8 cellular contexts compared by ENCODE assay signal in genomic region chr13:48492123-48493075, GRCh38. TPM values are rescaled to one million over a fixed set of nuclear protein-coding genes. Genes with fewer than 3 reads are reported as not detected.
DNase-seq lines count a peak whose midpoint lies in the region; ATAC-seq, FAIRE-seq and TF ChIP-seq lines count a peak whose summit lies in the region.

No MANE protein-coding gene starts in this region.

- H4K20me1 ChIP-seq in HepG2 (ENCODE audit: insufficient read depth, low read length): no peaks in the 10 kb centered on the region

- no peaks in the 10 kb centered on the region for H3K79me2 ChIP-seq in HepG2 (ENCODE audit: insufficient read depth, low read length)

- H3K4me1 Mint-ChIP-seq in T-helper 2 cell treated with Interferon-gamma antibody and Interleukin-4, amounts not matched to agents 5 μg/mL and 100 μg/mL, for 36 hours (ENCODE audit: low read depth): peaks cover 51% of the 10 kb centered on the region
- peaks cover 13% of the 10 kb centered on the region for H3K4me1 Mint-ChIP-seq in mesothelial cell of epicardium

- H3K9me3 ChIP-seq in liver (ENCODE audit: control insufficient read depth in 4 of 4, low read length in 3 of 4) (no peaks in the 10 kb centered on the region), HepG2 (ENCODE audit: low read length) (no peaks in the 10 kb centered on the region), lung (ENCODE audit: control insufficient read depth in 2 of 2, insufficient read depth in 1 of 2, low read length in 1 of 2) (no peaks in the 10 kb centered on the region)

- no peak for TF ChIP-seq EP300 in HepG2 (IDR thresholded peaks at IDR 0.05; ENCODE audit: low read depth in 2 of 2, low read length in 2 of 2)
- TF ChIP-seq EP300 in HepG2 (CRISPR knock-in tag; IDR thresholded peaks at IDR 0.05; ENCODE audit: borderline replicate concordance): no peak

- H3K4me3 ChIP-seq in liver (ENCODE audit: low read depth in 1 of 3, low read length in 3 of 3): no peak overlapping the region
- no peak overlapping the region for H3K4me3 ChIP-seq in HepG2 (replicated peaks in 1 of 3; ENCODE audit: insufficient read depth in 1 of 3, low read depth in 2 of 3, low read length in 3 of 3)
- H3K4me3 ChIP-seq in lung: no peak overlapping the region

- H2AFZ ChIP-seq in HepG2 (ENCODE audit: low read length): no peak overlapping the region

- no peak for DNase-seq in HepG2 (ENCODE audit: low spot score)
- peak; percentile 77 for DNase-seq in T-helper 2 cell treated with Interferon-gamma antibody and Interleukin-4, amounts not matched to agents 5 μg/mL and 100 μg/mL, for 36 hours (ENCODE audit: low spot score)
- DNase-seq in brain pericyte (ENCODE audit: low read depth, low spot score): peak; percentile 47
- DNase-seq in lung (ENCODE audit: low spot score): peak; percentile 57
- peak; percentile 55 for DNase-seq in stimulated activated CD8-positive, alpha-beta memory T cell treated with anti-CD3 and anti-CD28 coated beads, Interleukin-7, amount 100 ng/mL, for 4 hours (ENCODE audit: low read depth in 2 of 2)
- DNase-seq in mesothelial cell of epicardium (ENCODE audit: low spot score in 2 of 2, unreplicated experiment in 2 of 2): no peak

- in situ Hi-C loops in HepG2 (cut with HindIII; ENCODE audit: extremely low pct_ligation_motif_present, low pct_unique_long_range_greater_than_20kb): no loop called here

- 68% methylated on average over 17 of the region's 17 CpGs for WGBS in liver
- WGBS in HepG2 (ENCODE audit: low lambda C conversion rate): 91% methylated on average over 17 of the region's 17 CpGs
- 9 to 24% methylated on average over 17 of the region's 17 CpGs for WGBS in lung, 2 donors

- no peak for TF ChIP-seq POLR2A in HepG2 (IDR thresholded peaks at IDR 0.05; ENCODE audit: insufficient read depth in 1 of 2, low read depth in 2 of 2, low read length in 2 of 2)

- BruUV-seq in HepG2 (replicated peaks; lab: Mats Ljungman, UMichigan): no TSS peak

- CTCF ChIA-PET in HepG2 (lab: Yijun Ruan, JAX; ENCODE audit: low intra/inter-chr PET ratio, low total read pairs): no interaction called here

- no peak for FAIRE-seq in HepG2 (lab: Jason Lieb, UNC)

- TF ChIP-seq CTCF in liver (IDR thresholded peaks at IDR 0.05; ENCODE audit: low read depth, low read length, missing input control): no peak
- TF ChIP-seq CTCF in HepG2 (CRISPR knock-in tag; IDR thresholded peaks at IDR 0.05): no peak
- TF ChIP-seq CTCF in lung (IDR thresholded peaks at IDR 0.05; ENCODE audit: control extremely low read depth, extremely low read depth): no peak
- no peak for TF ChIP-seq CTCF in mesothelial cell of epicardium (IDR thresholded peaks at IDR 0.05; ENCODE audit: unreplicated experiment)

- no peak overlapping the region for H3K4me2 ChIP-seq in HepG2 (ENCODE audit: low read depth, low read length)

- peak; percentile 44 to 58 for TF ChIP-seq RAD21 in liver (IDR thresholded peaks at IDR 0.05)
- no peak for TF ChIP-seq RAD21 in HepG2 (CRISPR knock-in tag; IDR thresholded peaks at IDR 0.05)

- H3K27ac ChIP-seq in liver (ENCODE audit: low read depth in 1 of 2, low read length in 2 of 2) (peak overlapping the region; percentile 54 to 77), HepG2 (ENCODE audit: extremely low read length, insufficient read depth, low read length) (no peak overlapping the region), lung (ENCODE audit: low read depth in 1 of 2, low read length in 1 of 2) (peak overlapping the region; percentile 51 to 84)

- H3K36me3 ChIP-seq in liver (ENCODE audit: control insufficient read depth in 4 of 4, insufficient read depth in 3 of 4, low read depth in 1 of 4, low read length in 3 of 4) (no peaks in the 10 kb centered on the region), HepG2 (replicated peaks in 1 of 2; ENCODE audit: control insufficient read depth in 1 of 2, insufficient read depth in 2 of 2, low read length in 2 of 2) (no peaks in the 10 kb centered on the region), lung (ENCODE audit: control insufficient read depth in 2 of 2, insufficient read depth in 2 of 2, low read length in 2 of 2) (no peaks in the 10 kb centered on the region)

- peaks cover 4% of the 10 kb centered on the region for H3K9me3 Mint-ChIP-seq in T-helper 2 cell treated with Interferon-gamma antibody and Interleukin-4, amounts not matched to agents 5 μg/mL and 100 μg/mL, for 36 hours
- H3K9me3 Mint-ChIP-seq in mesothelial cell of epicardium: peaks cover 8% of the 10 kb centered on the region

- H3K9ac ChIP-seq in liver (ENCODE audit: low read depth in 1 of 2, low read length in 2 of 2) (peak overlapping the region; percentile 29 to 57), HepG2 (ENCODE audit: insufficient read depth, low read depth, low read length) (no peak overlapping the region)

- no peaks in the 10 kb centered on the region for H3K27me3 Mint-ChIP-seq in T-helper 2 cell treated with Interferon-gamma antibody and Interleukin-4, amounts not matched to agents 5 μg/mL and 100 μg/mL, for 36 hours (ENCODE audit: low read depth)
- no peaks in the 10 kb centered on the region for H3K27me3 Mint-ChIP-seq in mesothelial cell of epicardium (ENCODE audit: low read depth)

- ATAC-seq in HepG2 (no peak), HG03159 (IDR thresholded peaks at IDR 0.05; ENCODE audit: unreplicated experiment) (peak; percentile 82), lung (ENCODE audit: insufficient read depth, low FRiP score) (peak; percentile 63)

- H3K4me3 Mint-ChIP-seq in T-helper 2 cell treated with Interferon-gamma antibody and Interleukin-4, amounts not matched to agents 5 μg/mL and 100 μg/mL, for 36 hours: no peak overlapping the region
- no peak overlapping the region for H3K4me3 Mint-ChIP-seq in mesothelial cell of epicardium

- no peaks in the 10 kb centered on the region for H3K27me3 ChIP-seq in liver (ENCODE audit: control insufficient read depth in 4 of 4, insufficient read depth in 4 of 4, low read length in 3 of 4)
- H3K27me3 ChIP-seq in HepG2 (ENCODE audit: control insufficient read depth in 1 of 2, insufficient read depth in 2 of 2, low read length in 2 of 2): no peaks in the 10 kb centered on the region
- no peaks in the 10 kb centered on the region for H3K27me3 ChIP-seq in lung (ENCODE audit: control insufficient read depth, insufficient read depth)

- POLR2A ChIA-PET in HepG2 (lab: Yijun Ruan, JAX): interaction anchor here (0.7 kb wide), 1 partner anchor 40 kb away, joined by 3 read pairs; the partner anchor contains the start of gene RCBTB2

- peaks cover 38% of the 10 kb centered on the region for H3K36me3 Mint-ChIP-seq in T-helper 2 cell treated with Interferon-gamma antibody and Interleukin-4, amounts not matched to agents 5 μg/mL and 100 μg/mL, for 36 hours (ENCODE audit: low read depth)
- peaks cover 17% of the 10 kb centered on the region for H3K36me3 Mint-ChIP-seq in mesothelial cell of epicardium

- H3K27ac Mint-ChIP-seq in T-helper 2 cell treated with Interferon-gamma antibody and Interleukin-4, amounts not matched to agents 5 μg/mL and 100 μg/mL, for 36 hours: no peak overlapping the region
- H3K27ac Mint-ChIP-seq in mesothelial cell of epicardium: no peak overlapping the region

- H3K4me1 ChIP-seq in liver (ENCODE audit: control insufficient read depth in 4 of 4, insufficient read depth in 4 of 4, low read length in 3 of 4) (peaks cover 4 to 11% (median 9%) of the 10 kb centered on the region in 4 donors), HepG2 (ENCODE audit: insufficient read depth, low read length) (peaks cover 19% of the 10 kb centered on the region), lung (ENCODE audit: control insufficient read depth in 2 of 2, insufficient read depth in 2 of 2, low read length in 2 of 2) (peaks cover 2 to 10% of the 10 kb centered on the region in 2 donors)

- intact Hi-C loops in HepG2 (cut with micrococcal nuclease; ENCODE audit: unreplicated experiment): no loop called here

TF ChIP-seq in liver, 16 proteins besides CTCF, POLR2A, EP300 and RAD21 (continues in another document):
- TF ChIP-seq MAX (IDR thresholded peaks at IDR 0.05) (peak; percentile 89), YY1 (IDR thresholded peaks at IDR 0.05) (peak; percentile 32), TAF1 (conservative IDR thresholded peaks at IDR 0.05) (no peak)

TF ChIP-seq in HepG2, 621 proteins besides CTCF, POLR2A, EP300 and RAD21 (continues in another document):
- TF ChIP-seq MXD1 (CRISPR knock-in tag; IDR thresholded peaks at IDR 0.05) (no peak), ZNF773 (CRISPR knock-in tag; IDR thresholded peaks at IDR 0.05; ENCODE audit: borderline replicate concordance) (no peak)

RNA-seq across cellular contexts. Expression of gene RCBTB2, which starts 40.5 kb away (rescaled TPM):
- 1 to 10 TPM; 5.2 to 9.0 TPM for total RNA-seq in liver
- 1 to 10 TPM; 4.1 to 5.6 TPM for polyA plus RNA-seq in liver
- total RNA-seq in HepG2 (2016; rRNA removed; fragmentation: Illumina TruSeq; extraction: Trizol): 1.9 and 3.0 TPM in 2 replicates
- 0.26 and 0.40 TPM in 2 replicates for total RNA-seq in HepG2 (2016; cell fraction: cytosol; rRNA removed; fragmentation: Illumina TruSeq; extraction: Trizol; ENCODE audit: low read depth)
- 2.2 and 2.8 TPM in 2 replicates for total RNA-seq in HepG2 (2016; cell fraction: insoluble cytoplasmic fraction; rRNA removed; fragmentation: Illumina TruSeq; extraction: Trizol)
- total RNA-seq in HepG2 (2016; cell fraction: membrane; rRNA removed; fragmentation: Illumina TruSeq; extraction: Trizol): 0.86 and 1.1 TPM in 2 replicates
- total RNA-seq in HepG2 (2016; cell fraction: nucleus; rRNA removed; fragmentation: Illumina TruSeq; extraction: Trizol): 2.0 and 4.1 TPM in 2 replicates
- polyA plus RNA-seq in HepG2 (2011; rRNA removed): 1.8 and 2.7 TPM in 2 replicates
- 1.3 and 1.6 TPM in 2 replicates for polyA plus RNA-seq in HepG2 (2011; cell fraction: cytosol; rRNA removed)
- 1.8 and 2.5 TPM in 2 replicates for polyA plus RNA-seq in HepG2 (2011; cell fraction: nucleus; rRNA removed)
- polyA plus RNA-seq in HepG2 (2012): 1.2 and 1.6 TPM in 2 replicates
- polyA plus RNA-seq in HepG2 (2016; cell fraction: cytosol; fragmentation: Illumina TruSeq; extraction: Trizol; ENCODE audit: low read depth): 0.16 and 0.17 TPM in 2 replicates
- 2.0 and 2.2 TPM in 2 replicates for polyA plus RNA-seq in HepG2 (2016; cell fraction: insoluble cytoplasmic fraction; fragmentation: Illumina TruSeq; extraction: Trizol; ENCODE audit: low read depth)
- 0.30 and 0.35 TPM in 2 replicates for polyA plus RNA-seq in HepG2 (2016; cell fraction: membrane; fragmentation: Illumina TruSeq; extraction: Trizol; ENCODE audit: low read depth)
- polyA plus RNA-seq in HepG2 (2016; cell fraction: nucleus; fragmentation: Illumina TruSeq; extraction: Trizol; ENCODE audit: insufficient read depth, low read depth): 3.2 and 3.5 TPM in 2 replicates
- polyA minus RNA-seq in HepG2 (2011; rRNA and poly(A)+ RNA removed; ENCODE audit: low replicate concordance): 3.5 and 3.8 TPM in 2 replicates
- 1.2 and 1.4 TPM in 2 replicates for polyA minus RNA-seq in HepG2 (2011; cell fraction: cytosol; rRNA and poly(A)+ RNA removed)
- 3.1 and 4.5 TPM in 2 replicates for polyA minus RNA-seq in HepG2 (2011; cell fraction: nucleus; rRNA and poly(A)+ RNA removed)
- 10 to 100 TPM in 1 of 2 donors, 1 to 10 TPM in 1; 10.0 to 18.4 TPM for total RNA-seq in lung
- 10 to 100 TPM in 1 of 2 donors, 1 to 10 TPM in 1; 8.5 to 14.2 TPM for polyA plus RNA-seq in lung
- total RNA-seq in mesothelial cell of epicardium: 20.3 to 21.6 TPM (median 20.6 TPM) in 3 replicates

Comparison
In these comparisons a context has a peak if more than half of its experiments do, and no peak if none do; other contexts are left out.
1. DNase-seq: peak in T-helper 2 cell treated with Interferon-gamma antibody and Interleukin-4, amounts not matched to agents 5 μg/mL and 100 μg/mL, for 36 hours (single experiment), brain pericyte (single experiment), lung (single experiment) and stimulated activated CD8-positive, alpha-beta memory T cell treated with anti-CD3 and anti-CD28 coated beads, Interleukin-7, amount 100 ng/mL, for 4 hours (2 of 2); none in HepG2 (single experiment) and mesothelial cell of epicardium (0 of 2).